In the genomic region with DNA sequence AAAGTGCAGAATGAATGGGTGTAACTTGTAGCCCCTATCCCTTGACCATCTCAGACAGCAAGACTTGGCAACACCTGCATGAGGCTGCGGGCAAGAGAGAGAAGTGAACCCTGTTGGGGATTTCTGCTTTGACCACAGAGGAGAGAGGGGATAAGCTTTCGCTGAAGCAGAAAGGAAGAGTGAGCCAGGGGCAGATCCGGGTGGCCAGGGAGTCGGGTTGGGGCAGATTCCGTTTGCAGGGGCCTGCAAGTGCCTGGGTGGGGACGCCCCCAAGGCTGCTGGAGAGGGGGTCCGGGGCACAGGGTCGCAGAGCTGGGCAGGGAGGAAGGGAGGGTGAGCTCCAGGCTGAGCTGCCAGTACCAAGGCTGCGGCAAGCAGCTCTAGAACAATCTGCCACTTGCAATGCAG, we compare ENCODE assay signal across 8 cellular contexts. TPM values are rescaled to one million over a fixed set of nuclear protein-coding genes. Genes with fewer than 3 reads are reported as not detected.
DNase-seq lines count a peak whose midpoint lies in the region; ATAC-seq and TF ChIP-seq lines count a peak whose summit lies in the region.

No MANE protein-coding gene starts in this region.

- in situ Hi-C loops in gastrocnemius medialis (cut with MboI; ENCODE audit: low sequenced_read_pairs in 4 of 4), result loop anchor here in 1 of 4 donors (5.0 to 25.0 kb wide), 2 partner anchors 241 to 811 kb away; partner anchors contain the start of gene CENPS

- H3K4me3 ChIP-seq in CD4-positive, CD25-positive, alpha-beta regulatory T cell (ENCODE audit: low read depth, low read length), result peak overlapping the region; percentile 80
- no peak overlapping the region for H3K4me3 ChIP-seq in endodermal cell (ENCODE audit: low read length)
- H3K4me3 ChIP-seq in gastrocnemius medialis, result no peak overlapping the region

- DNase-seq in CD4-positive, CD25-positive, alpha-beta regulatory T cell, result no peak
- peak; percentile 44 for DNase-seq in activated naive CD8-positive, alpha-beta T cell treated with anti-CD3 and anti-CD28 coated beads for 36 hours
- no peak for DNase-seq in endodermal cell
- no peak for DNase-seq in HT-29 (ENCODE audit: low spot score)
- no peak for DNase-seq in gastrocnemius medialis
- no peak for DNase-seq in DMS53 treated with DMSO at 0.1 percent for 48 hours (lab: John Stamatoyannopoulos, UW; ENCODE audit: unreplicated experiment)

- H3K9me3 Mint-ChIP-seq in CD4-positive, CD25-positive, alpha-beta regulatory T cell, result no peaks in the 10 kb centered on the region
- H3K9me3 Mint-ChIP-seq in activated naive CD8-positive, alpha-beta T cell treated with anti-CD3 and anti-CD28 coated beads for 36 hours, result no peaks in the 10 kb centered on the region
- no peaks in the 10 kb centered on the region for H3K9me3 Mint-ChIP-seq in endodermal cell

- TF ChIP-seq POLR2A in GM19193 (IDR thresholded peaks at IDR 0.05; ENCODE audit: extremely low read depth, insufficient read depth, insufficient read length), result peak; percentile 27
- TF ChIP-seq POLR2A in gastrocnemius medialis (IDR thresholded peaks at IDR 0.05), result no peak

- H3K36me3 ChIP-seq in CD4-positive, CD25-positive, alpha-beta regulatory T cell (ENCODE audit: control insufficient read depth, insufficient read depth, low read length), result no peaks in the 10 kb centered on the region
- H3K36me3 ChIP-seq in endodermal cell (ENCODE audit: control insufficient read depth, insufficient read depth, low read length), result no peaks in the 10 kb centered on the region
- H3K36me3 ChIP-seq in gastrocnemius medialis, result no peaks in the 10 kb centered on the region

- 90 to 93% methylated on average over 6 to 9 of the region's 9 CpGs for WGBS in endodermal cell (ENCODE audit: insufficient coverage in 1 of 2, insufficient read length in 1 of 2), 2 experiments

- H3K9me3 ChIP-seq in CD4-positive, CD25-positive, alpha-beta regulatory T cell (ENCODE audit: control insufficient read depth in 2 of 2, low read length in 2 of 2), result no peaks in the 10 kb centered on the region
- H3K9me3 ChIP-seq in endodermal cell (ENCODE audit: control insufficient read depth, low read length), result no peaks in the 10 kb centered on the region
- H3K9me3 ChIP-seq in gastrocnemius medialis, result no peaks in the 10 kb centered on the region

- peaks cover 48% of the 10 kb centered on the region for H3K4me1 ChIP-seq in CD4-positive, CD25-positive, alpha-beta regulatory T cell (ENCODE audit: control insufficient read depth, insufficient read depth, low read length, poor library complexity, severe bottlenecking)
- no peaks in the 10 kb centered on the region for H3K4me1 ChIP-seq in endodermal cell (ENCODE audit: control insufficient read depth, insufficient read depth, low read length)
- peaks cover 0 to 5% of the 10 kb centered on the region in 2 donors for H3K4me1 ChIP-seq in gastrocnemius medialis

- peak overlapping the region; percentile 44 to 79 (median 68) for H3K27ac Mint-ChIP-seq in CD4-positive, CD25-positive, alpha-beta regulatory T cell
- H3K27ac Mint-ChIP-seq in activated naive CD8-positive, alpha-beta T cell treated with anti-CD3 and anti-CD28 coated beads for 36 hours, result peak overlapping the region; percentile 43
- H3K27ac Mint-ChIP-seq in endodermal cell, result no peak overlapping the region

- no peak for TF ChIP-seq CTCF in endodermal cell (conservative IDR thresholded peaks at IDR 0.05)
- TF ChIP-seq CTCF in gastrocnemius medialis (IDR thresholded peaks at IDR 0.05 in 4 of 5, conservative IDR thresholded peaks at IDR 0.05 in 1 of 5), result no peak

- no peaks in the 10 kb centered on the region for H3K27me3 ChIP-seq in CD4-positive, CD25-positive, alpha-beta regulatory T cell (ENCODE audit: control insufficient read depth, insufficient read depth, low read length)
- H3K27me3 ChIP-seq in endodermal cell (ENCODE audit: control insufficient read depth, insufficient read depth, low read length, poor library complexity, severe bottlenecking) (no peaks in the 10 kb centered on the region), gastrocnemius medialis (peaks cover 0 to 10% (median 3%) of the 10 kb centered on the region in 3 donors)

- intact Hi-C loops in gastrocnemius medialis (cut with DNase I; ENCODE audit: low total_unique reads), result no loop called here

- peaks cover 6 to 46% (median 25%) of the 10 kb centered on the region in 4 donors for H3K4me1 Mint-ChIP-seq in CD4-positive, CD25-positive, alpha-beta regulatory T cell
- H3K4me1 Mint-ChIP-seq in activated naive CD8-positive, alpha-beta T cell treated with anti-CD3 and anti-CD28 coated beads for 36 hours, result peaks cover 28% of the 10 kb centered on the region
- H3K4me1 Mint-ChIP-seq in endodermal cell, result no peaks in the 10 kb centered on the region

- ATAC-seq in CD4-positive, CD25-positive, alpha-beta regulatory T cell (ENCODE audit: low read depth in 2 of 2), result no peak
- peak; percentile 31 for ATAC-seq in HG03342 (IDR thresholded peaks at IDR 0.05; ENCODE audit: unreplicated experiment)
- no peak for ATAC-seq in gastrocnemius medialis

- peaks cover 15% of the 10 kb centered on the region for H3K27me3 Mint-ChIP-seq in CD4-positive, CD25-positive, alpha-beta regulatory T cell
- no peaks in the 10 kb centered on the region for H3K27me3 Mint-ChIP-seq in activated naive CD8-positive, alpha-beta T cell treated with anti-CD3 and anti-CD28 coated beads for 36 hours
- H3K27me3 Mint-ChIP-seq in endodermal cell (ENCODE audit: insufficient read depth), result peaks cover 24% of the 10 kb centered on the region

- peak overlapping the region; percentile 88 to 96 (median 93) for H3K4me3 Mint-ChIP-seq in CD4-positive, CD25-positive, alpha-beta regulatory T cell
- peak overlapping the region; percentile 93 for H3K4me3 Mint-ChIP-seq in activated naive CD8-positive, alpha-beta T cell treated with anti-CD3 and anti-CD28 coated beads for 36 hours
- H3K4me3 Mint-ChIP-seq in endodermal cell, result no peak overlapping the region

- H3K27ac ChIP-seq in CD4-positive, CD25-positive, alpha-beta regulatory T cell (ENCODE audit: insufficient read depth, low read length, poor library complexity, severe bottlenecking), result no peak overlapping the region
- H3K27ac ChIP-seq in endodermal cell (ENCODE audit: low read depth, low read length) (no peak overlapping the region), gastrocnemius medialis (no peak overlapping the region)

- no peak overlapping the region for H3K9ac ChIP-seq in endodermal cell (ENCODE audit: extremely low read depth, low read length, poor library complexity, severe bottlenecking)

- peaks cover 9% of the 10 kb centered on the region for H3K36me3 Mint-ChIP-seq in CD4-positive, CD25-positive, alpha-beta regulatory T cell
- peaks cover 13% of the 10 kb centered on the region for H3K36me3 Mint-ChIP-seq in activated naive CD8-positive, alpha-beta T cell treated with anti-CD3 and anti-CD28 coated beads for 36 hours
- H3K36me3 Mint-ChIP-seq in endodermal cell (ENCODE audit: low read depth), result no peaks in the 10 kb centered on the region

RNA-seq across cellular contexts. Expression of gene PIK3CD, which starts 25.3 kb away (rescaled TPM):
- total RNA-seq in CD4-positive, CD25-positive, alpha-beta regulatory T cell, result 187 TPM
- 10 to 100 TPM; 47.3 to 63.2 (median 52.5) TPM for polyA plus RNA-seq in CD4-positive, CD25-positive, alpha-beta regulatory T cell
- total RNA-seq in activated naive CD8-positive, alpha-beta T cell treated with anti-CD3 and anti-CD28 coated beads for 36 hours, result 100 to 1,000 TPM; 131 to 134 TPM
- 10 to 100 TPM; 13.9 to 14.2 TPM for total RNA-seq in endodermal cell
- 4.3 TPM for polyA plus RNA-seq in endodermal cell (2013, experiment 1 of 2)
- 3.3 TPM for polyA plus RNA-seq in endodermal cell (2013, experiment 2 of 2)
- 0.03 and 0.05 TPM in 2 replicates for total RNA-seq in HT-29 (2014; rRNA removed; shearing (Covaris generic))
- total RNA-seq in gastrocnemius medialis, result 1 to 10 TPM in 2 of 4 donors, under 1 TPM in 2; 0.66 to 2.3 (median 1.3) TPM

RNA-seq across cellular contexts. Expression of gene TMEM201, which starts 37.5 kb away (rescaled TPM):
- 12.1 TPM for total RNA-seq in CD4-positive, CD25-positive, alpha-beta regulatory T cell
- polyA plus RNA-seq in CD4-positive, CD25-positive, alpha-beta regulatory T cell, result 1 to 10 TPM; 1.1 to 1.6 (median 1.4) TPM
- 10 to 100 TPM; 31.6 to 32.2 TPM for total RNA-seq in activated naive CD8-positive, alpha-beta T cell treated with anti-CD3 and anti-CD28 coated beads for 36 hours
- total RNA-seq in endodermal cell (10 to 100 TPM; 24.1 TPM), gastrocnemius medialis (10 to 100 TPM; 21.5 to 67.6 (median 31.7) TPM)
- polyA plus RNA-seq in endodermal cell (2013, experiment 1 of 2), result 17.8 TPM
- polyA plus RNA-seq in endodermal cell (2013, experiment 2 of 2), result 17.3 TPM
- 23.7 and 31.7 TPM in 2 replicates for total RNA-seq in HT-29 (2014; rRNA removed; shearing (Covaris generic))

Comparison
In these comparisons a context has a peak if more than half of its experiments do, and no peak if none do; other contexts are left out.
1. RNA of gene PIK3CD, which starts 25.3 kb away (total RNA-seq): 187 TPM in CD4-positive, CD25-positive, alpha-beta regulatory T cell (single experiment) and 131 to 134 TPM in activated naive CD8-positive, alpha-beta T cell treated with anti-CD3 and anti-CD28 coated beads for 36 hours; 13.9 to 14.2 TPM in endodermal cell, 0.66 to 2.3 TPM in gastrocnemius medialis and 0.03 to 0.05 TPM in HT-29; every median in the first group is over 4 times any median in the second.